18 cellular contexts compared by ENCODE assay signal in the genomic region with DNA sequence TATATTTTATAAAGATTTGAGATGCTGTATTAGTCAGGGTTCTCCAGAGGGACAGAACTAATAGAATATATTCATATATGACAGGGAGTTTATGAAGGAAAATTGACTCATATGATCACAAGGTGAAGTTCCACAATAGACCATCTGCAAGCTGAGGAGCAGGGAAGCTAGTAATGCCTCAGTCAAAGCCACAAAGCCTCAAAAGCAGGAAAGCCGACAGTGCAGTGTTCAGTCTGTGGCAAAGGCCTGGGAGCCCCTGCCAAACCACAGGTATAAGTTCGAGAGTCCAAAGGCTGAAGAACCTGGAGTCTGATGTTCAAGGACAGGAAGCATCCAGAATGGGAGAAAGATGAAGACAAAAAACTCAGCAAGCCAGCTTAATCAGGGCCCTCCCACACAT.
"Had no signal": no experiment of that assay in that cellular context is flagged by ENCODE, and none has a peak within 500 bp of the region (broad histone marks: within the 10 kb centered on the region; RNA-seq: fewer than 3 reads in every experiment).

No MANE protein-coding gene starts in this region.

- ATAC-seq: Panc1, PC-3 had no signal

- DNase-seq: KBM-7, MV-4-11, NCI-H1048, NCI-H1105, NCI-H1436, NCI-H187, NCI-H2029, NCI-H2081 treated with DMSO at 0.1 percent for 48 hours, NCI-H2171, NCI-H226, NCI-H446, NCI-H510A, NCI-H524 treated with DMSO at 0.1 percent for 48 hours, NCI-H69, NCI-H774, PC-3, SHP77 had no signal
